In the genomic region with DNA sequence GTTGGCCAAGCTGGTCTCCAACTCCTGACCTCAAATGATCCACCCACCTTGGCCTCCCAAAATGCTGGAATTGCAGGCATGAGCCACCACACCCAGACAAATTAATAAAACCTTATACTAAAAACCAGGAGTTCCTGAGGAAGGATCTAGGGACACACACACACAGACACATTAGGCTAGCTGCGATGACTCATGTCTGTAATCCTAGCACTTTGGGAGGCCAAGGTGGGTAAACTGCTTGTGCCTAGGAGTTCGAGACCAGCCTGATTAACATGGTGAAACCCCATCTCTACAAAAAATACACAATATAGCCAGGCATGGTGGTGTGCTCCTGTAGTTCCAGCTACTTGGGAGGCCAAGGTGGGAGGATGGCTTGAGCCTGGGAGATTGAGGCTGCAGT, we compare ENCODE assay signal across 9 cellular contexts. TPM values are rescaled to one million over a fixed set of nuclear protein-coding genes. Genes with fewer than 3 reads are reported as not detected.
DNase-seq lines count a peak whose midpoint lies in the region; ATAC-seq and TF ChIP-seq lines count a peak whose summit lies in the region.
"Not testable (repeated sequence)": the region's sequence is repeated elsewhere in the genome, so short reads cannot be mapped to it uniquely, and the experiment has no call there.
"Had no signal": no experiment of that assay in that cellular context is flagged by ENCODE, and none has a peak within 500 bp of the region (broad histone marks: within the 10 kb centered on the region; RNA-seq: fewer than 3 reads in every experiment).

No MANE protein-coding gene starts in this region.

- intact Hi-C loops in Caco-2 (cut with micrococcal nuclease; ENCODE audit: unreplicated experiment), result not testable (repeated sequence)

- not testable (repeated sequence) for BruUV-seq in Caco-2 (replicated peaks; lab: Mats Ljungman, UMichigan)

- POLR2A ChIA-PET in Caco-2 (lab: Charles Lee), result interaction anchor here (0.5 kb wide), 1 partner anchor 14 kb away, joined by 4 read pairs; a partner anchor contains a TSS
- POLR2A ChIA-PET in RWPE1 (lab: Yijun Ruan, JAX; ENCODE audit: low non-redundant PET), result not testable (repeated sequence)

- H3K27me3 Mint-ChIP-seq in Caco-2 (ENCODE audit: insufficient read depth, unreplicated experiment); HFFc6 (ENCODE audit: insufficient read depth); activated naive CD4-positive, alpha-beta T cell treated with anti-CD3 and anti-CD28 coated beads, Interleukin-2, amount 50 U/mL, for 24 hours; nephron progenitor cell (ENCODE audit: low read depth, poor library complexity): not testable (repeated sequence)

- peaks cover 95% of the 10 kb centered on the region for H3K36me3 Mint-ChIP-seq in Caco-2 (ENCODE audit: insufficient read depth, unreplicated experiment)
- not testable (repeated sequence) for H3K36me3 Mint-ChIP-seq in HFFc6 (ENCODE audit: low read depth)
- H3K36me3 Mint-ChIP-seq in activated naive CD4-positive, alpha-beta T cell treated with anti-CD3 and anti-CD28 coated beads, Interleukin-2, amount 50 U/mL, for 24 hours, result peaks cover 15% of the 10 kb centered on the region
- H3K36me3 Mint-ChIP-seq in nephron progenitor cell (ENCODE audit: low read depth), result peaks cover 70% of the 10 kb centered on the region

- not testable (repeated sequence) for TF ChIP-seq CTCF in Caco-2 (IDR thresholded peaks at IDR 0.05; ENCODE audit: insufficient read depth in 1 of 2, low read depth in 1 of 2, low read length in 1 of 2, severe bottlenecking in 1 of 2, unreplicated experiment in 1 of 2); HFFc6 (IDR thresholded peaks at IDR 0.05); RWPE1 (conservative IDR thresholded peaks at IDR 0.05; ENCODE audit: low read depth); foreskin keratinocyte (conservative IDR thresholded peaks at IDR 0.05); nephron progenitor cell (IDR thresholded peaks at IDR 0.05)

- not testable (repeated sequence) for H3K4me3 ChIP-seq in Caco-2 (ENCODE audit: low read depth, low read length)

- H3K27ac Mint-ChIP-seq in Caco-2 (ENCODE audit: unreplicated experiment) (peak overlapping the region; percentile 46), HFFc6 (peak overlapping the region; percentile 46), nephron progenitor cell (peak overlapping the region; percentile 71)
- H3K27ac Mint-ChIP-seq in activated naive CD4-positive, alpha-beta T cell treated with anti-CD3 and anti-CD28 coated beads, Interleukin-2, amount 50 U/mL, for 24 hours, result peak overlapping the region; percentile 30

- not testable (repeated sequence) for H3K9me3 ChIP-seq in Caco-2

- DNase-seq in Caco-2; HFFc6; RWPE1 (ENCODE audit: low spot score); foreskin keratinocyte; nephron progenitor cell: not testable (repeated sequence)
- peak; percentile 14 for DNase-seq in dermis blood vessel endothelial cell

- H3K4me1 ChIP-seq in Caco-2, result not testable (repeated sequence)
- H3K4me1 ChIP-seq in foreskin keratinocyte, result peaks cover 13% of the 10 kb centered on the region

- H3K4me3 Mint-ChIP-seq in Caco-2 (ENCODE audit: unreplicated experiment); HFFc6; activated naive CD4-positive, alpha-beta T cell treated with anti-CD3 and anti-CD28 coated beads, Interleukin-2, amount 50 U/mL, for 24 hours; nephron progenitor cell: not testable (repeated sequence)

- H3K9me3 Mint-ChIP-seq in Caco-2 (ENCODE audit: unreplicated experiment); HFFc6; activated naive CD4-positive, alpha-beta T cell treated with anti-CD3 and anti-CD28 coated beads, Interleukin-2, amount 50 U/mL, for 24 hours; nephron progenitor cell: not testable (repeated sequence)

- peak overlapping the region; percentile 21; the same call in 1 of the 2 replicates for H3K27ac ChIP-seq in RWPE1
- H3K27ac ChIP-seq in foreskin keratinocyte, result not testable (repeated sequence)

- H3K36me3 ChIP-seq in Caco-2 (ENCODE audit: control insufficient read depth, insufficient read depth, low read length), result peaks cover 11% of the 10 kb centered on the region

- not testable (repeated sequence) for H3K27me3 ChIP-seq in Caco-2 (replicated peaks; ENCODE audit: control insufficient read depth, insufficient read depth, low read length); foreskin keratinocyte

- CTCF ChIA-PET in Caco-2 (lab: Charles Lee), result not testable (repeated sequence)
- CTCF ChIA-PET in RWPE1 (lab: Yijun Ruan, JAX), result interaction anchor here (2.0 kb wide), 1 partner anchor 210 kb away, joined by 7 read pairs; no protein-coding TSS in a partner anchor

- H3K4me1 Mint-ChIP-seq in Caco-2 (ENCODE audit: low read depth, unreplicated experiment); nephron progenitor cell: not testable (repeated sequence)
- peaks cover 21% of the 10 kb centered on the region for H3K4me1 Mint-ChIP-seq in HFFc6 (ENCODE audit: low read depth)
- peaks cover 49% of the 10 kb centered on the region for H3K4me1 Mint-ChIP-seq in activated naive CD4-positive, alpha-beta T cell treated with anti-CD3 and anti-CD28 coated beads, Interleukin-2, amount 50 U/mL, for 24 hours

- peak; percentile 41 for ATAC-seq in foreskin keratinocyte

RNA-seq across cellular contexts. Expression of a gene that starts 13.8 kb away (rescaled TPM):
- total RNA-seq in Caco-2 (2022) (111 and 118 TPM in 2 replicates), dermis blood vessel endothelial cell (19.4 and 32.3 TPM in 2 replicates), foreskin keratinocyte (40.4 and 45.0 TPM in 2 replicates)
- total RNA-seq in HFFc6 (2021; fragmentation: NEBNext Ultra II Directional; extraction: Animal tissue kit (Norgen Biotek cat#: 25700)), result 10 to 100 TPM; 27.2 to 44.4 (median 42.9) TPM
- polyA plus RNA-seq in foreskin keratinocyte, result 10.2 and 15.2 TPM in 2 replicates

RNA-seq across cellular contexts. Expression of a gene that starts 46.0 kb away (rescaled TPM):
- 197 and 210 TPM in 2 replicates for total RNA-seq in Caco-2 (2022)
- 100 to 1,000 TPM; 149 to 167 (median 161) TPM for total RNA-seq in HFFc6 (2021; fragmentation: NEBNext Ultra II Directional; extraction: Animal tissue kit (Norgen Biotek cat#: 25700))
- total RNA-seq in dermis blood vessel endothelial cell, result 104 and 225 TPM in 2 replicates
- total RNA-seq in foreskin keratinocyte, result 88.6 and 93.9 TPM in 2 replicates
- 33.1 and 35.6 TPM in 2 replicates for polyA plus RNA-seq in foreskin keratinocyte

RNA-seq across cellular contexts. Expression of a gene that starts 47.8 kb away (rescaled TPM):
- total RNA-seq in Caco-2 (2022) (9.7 and 10.8 TPM in 2 replicates), dermis blood vessel endothelial cell (21.8 and 35.3 TPM in 2 replicates), foreskin keratinocyte (19.8 and 23.6 TPM in 2 replicates)
- 10 to 100 TPM; 10.2 to 14.8 (median 11.4) TPM for total RNA-seq in HFFc6 (2021; fragmentation: NEBNext Ultra II Directional; extraction: Animal tissue kit (Norgen Biotek cat#: 25700))
- polyA plus RNA-seq in foreskin keratinocyte, result 14.0 and 14.4 TPM in 2 replicates
- total RNA-seq: neural crest cell, SJCRH30 had no signal
